In the genomic region with DNA sequence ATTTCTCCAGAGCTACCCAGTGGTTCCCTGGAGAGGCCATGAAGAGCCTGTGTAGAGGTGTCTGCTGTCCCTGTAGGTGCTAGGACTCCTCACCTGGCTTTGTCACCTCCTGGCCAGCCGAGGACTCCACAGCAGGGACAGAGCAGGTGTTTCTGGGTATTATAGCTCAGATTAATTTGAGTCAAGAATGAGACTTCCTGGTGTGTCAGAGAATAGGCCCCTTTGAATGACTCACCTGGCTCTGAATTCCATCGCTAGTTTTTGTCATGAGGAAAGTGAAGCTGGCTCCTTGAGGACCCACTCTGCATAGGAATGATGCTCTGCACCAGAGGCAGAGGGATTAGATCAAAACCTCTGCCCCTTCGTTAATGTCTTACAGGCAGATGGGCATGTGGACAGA, we compare ENCODE assay signal across 26 cellular contexts.
DNase-seq lines count a peak whose midpoint lies in the region; ATAC-seq and TF ChIP-seq lines count a peak whose summit lies in the region.
"Had no signal": no experiment of that assay in that cellular context is flagged by ENCODE, and none has a peak within 500 bp of the region (broad histone marks: within the 10 kb centered on the region; RNA-seq: fewer than 3 reads in every experiment).

No MANE protein-coding gene starts in this region.

- ATAC-seq in T-cell (replicated peaks in 1 of 4): no peak
- ATAC-seq in HG02981 (IDR thresholded peaks at IDR 0.05; ENCODE audit: unreplicated experiment): no peak
- ATAC-seq: activated CD4-positive, alpha-beta T cell treated with anti-CD3 and anti-CD28 coated beads for 36 hours; activated CD8-positive, alpha-beta T cell treated with anti-CD3 and anti-CD28 coated beads, Interleukin-2, amount 10 ng/mL, durations not matched to agents 7 days and 5 days; lower lobe of right lung; mucosa of descending colon; natural killer cell treated with Interleukin-12 subunit alpha and Interleukin-12 subunit beta and Interleukin-15 and Interleukin-18, amount 100 ng/mL, for 72 hours; Panc1 had no signal

- CTCF ChIA-PET in T-cell (lab: Charles Lee): no interaction called here

- peaks cover 11% of the 10 kb centered on the region for H3K4me1 Mint-ChIP-seq in endodermal cell
- no peaks in the 10 kb centered on the region for H3K4me1 Mint-ChIP-seq in T-cell
- H3K4me1 Mint-ChIP-seq: activated CD4-positive, alpha-beta T cell treated with anti-CD3 and anti-CD28 coated beads for 36 hours; activated naive CD8-positive, alpha-beta T cell treated with anti-CD3 and anti-CD28 coated beads for 36 hours had no signal

- no peak overlapping the region for H3K9ac ChIP-seq in endodermal cell (ENCODE audit: extremely low read depth, low read length, poor library complexity, severe bottlenecking)

- H3K27me3 Mint-ChIP-seq in endodermal cell (ENCODE audit: insufficient read depth) (peaks cover 4% of the 10 kb centered on the region), T-cell (peaks cover 3 to 12% of the 10 kb centered on the region in 2 donors)
- H3K27me3 Mint-ChIP-seq: stimulated activated naive CD8-positive, alpha-beta T cell treated with anti-CD3 and anti-CD28 coated beads, Interleukin-15, Interleukin-2, amounts not matched to agents 100 ng/mL and 50 ng/mL, for 24 hours had no signal

- H3K9me3 Mint-ChIP-seq in endodermal cell: no peaks in the 10 kb centered on the region
- H3K9me3 Mint-ChIP-seq in T-cell: no peaks in the 10 kb centered on the region
- H3K9me3 Mint-ChIP-seq: activated naive CD8-positive, alpha-beta T cell treated with anti-CD3 and anti-CD28 coated beads for 36 hours; natural killer cell treated with Interleukin-12 subunit alpha and Interleukin-12 subunit beta and Interleukin-15 and Interleukin-18, amount 100 ng/mL, for 72 hours; stimulated activated naive CD8-positive, alpha-beta T cell treated with anti-CD3 and anti-CD28 coated beads, Interleukin-15, Interleukin-2, amounts not matched to agents 100 ng/mL and 50 ng/mL, for 24 hours had no signal

- H3K4me3 Mint-ChIP-seq in endodermal cell (no peak overlapping the region), T-cell (no peak overlapping the region)
- H3K4me3 Mint-ChIP-seq: activated CD4-positive, alpha-beta T cell treated with anti-CD3 and anti-CD28 coated beads for 36 hours; activated CD8-positive, alpha-beta T cell treated with anti-CD3 and anti-CD28 coated beads, Interleukin-2, amount 10 ng/mL, durations not matched to agents 7 days and 5 days; activated naive CD8-positive, alpha-beta T cell treated with anti-CD3 and anti-CD28 coated beads for 36 hours; natural killer cell treated with Interleukin-12 subunit alpha and Interleukin-12 subunit beta and Interleukin-15 and Interleukin-18, amount 100 ng/mL, for 72 hours; stimulated activated naive CD8-positive, alpha-beta T cell treated with anti-CD3 and anti-CD28 coated beads, Interleukin-15, Interleukin-2, amounts not matched to agents 100 ng/mL and 50 ng/mL, for 24 hours had no signal

- H3K4me1 ChIP-seq in endodermal cell (ENCODE audit: control insufficient read depth, insufficient read depth, low read length) (no peaks in the 10 kb centered on the region), osteoblast (ENCODE audit: insufficient read depth, low read length) (no peaks in the 10 kb centered on the region)
- H3K4me1 ChIP-seq: lower lobe of right lung, uterus had no signal

- H3K4me3 ChIP-seq in H7 (ENCODE audit: insufficient read depth, low read depth, low read length) (no peak overlapping the region), endodermal cell (ENCODE audit: low read length) (no peak overlapping the region), osteoblast (ENCODE audit: insufficient read depth, low read length) (no peak overlapping the region)
- H3K4me3 ChIP-seq: lower lobe of right lung, mucosa of descending colon, thoracic aorta, uterus had no signal

- H3K9me3 ChIP-seq in endodermal cell (ENCODE audit: control insufficient read depth, low read length) (no peaks in the 10 kb centered on the region), osteoblast (ENCODE audit: low read depth, low read length) (no peaks in the 10 kb centered on the region)
- H3K9me3 ChIP-seq: lower lobe of right lung, mucosa of descending colon, thoracic aorta, uterus had no signal

- DNase-seq in H7 (peak; percentile 65), NCI-H345 treated with DMSO at 0.1 percent for 48 hours (lab: John Stamatoyannopoulos, UW; ENCODE audit: unreplicated experiment) (peak; percentile 3), endodermal cell (peak; percentile 55), osteoblast (ENCODE audit: insufficient read length, low spot score, missing footprints) (peak; percentile 71), T-cell (no peak), HK-2 (ENCODE audit: unreplicated experiment) (no peak)
- DNase-seq: activated CD4-positive, alpha-beta T cell treated with anti-CD3 and anti-CD28 coated beads for 36 hours; activated CD8-positive, alpha-beta T cell treated with anti-CD3 and anti-CD28 coated beads, Interleukin-2, amount 10 ng/mL, durations not matched to agents 7 days and 5 days; activated effector memory CD4-positive, alpha-beta T cell treated with Interleukin-2 at 50 U/mL for 16 hours; activated naive CD8-positive, alpha-beta T cell treated with anti-CD3 and anti-CD28 coated beads for 36 hours; activated T-cell treated with anti-CD3 and anti-CD28 coated beads for 4 hours; EL; GOT3; Karpas-422; lower lobe of right lung; mucosa of descending colon; NCI-H187 treated with DMSO at 0.1 percent for 48 hours; NCI-H2171 treated with DMSO at 0.1 percent for 48 hours; NCI-H526; T-helper 2 cell; uterus had no signal

- H3K27me3 ChIP-seq in H7 (ENCODE audit: control insufficient read depth, insufficient read depth, low read length): no peaks in the 10 kb centered on the region
- H3K27me3 ChIP-seq in endodermal cell (ENCODE audit: control insufficient read depth, insufficient read depth, low read length, poor library complexity, severe bottlenecking): peaks cover 6% of the 10 kb centered on the region
- H3K27me3 ChIP-seq in osteoblast (ENCODE audit: insufficient read depth, low read length): no peaks in the 10 kb centered on the region
- H3K27me3 ChIP-seq: uterus had no signal

- POLR2A ChIA-PET in T-cell (lab: Charles Lee): no interaction called here

- no peak for TF ChIP-seq CTCF in endodermal cell (conservative IDR thresholded peaks at IDR 0.05)
- no peak for TF ChIP-seq CTCF in osteoblast (IDR thresholded peaks at IDR 0.05; ENCODE audit: extremely low read depth, low read depth, low read length)

- no peak overlapping the region for H3K4me2 ChIP-seq in osteoblast (ENCODE audit: insufficient read depth, low read length)

- H3K27ac ChIP-seq in endodermal cell (ENCODE audit: low read depth, low read length) (no peak overlapping the region), osteoblast (ENCODE audit: low read depth, low read length) (no peak overlapping the region)
- H3K27ac ChIP-seq: lower lobe of right lung, thoracic aorta, uterus had no signal

- H3K36me3 Mint-ChIP-seq in endodermal cell (ENCODE audit: low read depth): no peaks in the 10 kb centered on the region
- no peaks in the 10 kb centered on the region for H3K36me3 Mint-ChIP-seq in T-cell
- H3K36me3 Mint-ChIP-seq: activated naive CD8-positive, alpha-beta T cell treated with anti-CD3 and anti-CD28 coated beads for 36 hours; natural killer cell treated with Interleukin-12 subunit alpha and Interleukin-12 subunit beta and Interleukin-15 and Interleukin-18, amount 100 ng/mL, for 72 hours had no signal

- H3K27ac Mint-ChIP-seq in endodermal cell: no peak overlapping the region
- H3K27ac Mint-ChIP-seq in T-cell: no peak overlapping the region
- H3K27ac Mint-ChIP-seq: activated CD4-positive, alpha-beta T cell treated with anti-CD3 and anti-CD28 coated beads for 36 hours; activated CD8-positive, alpha-beta T cell treated with anti-CD3 and anti-CD28 coated beads, Interleukin-2, amount 10 ng/mL, durations not matched to agents 7 days and 5 days; activated naive CD8-positive, alpha-beta T cell treated with anti-CD3 and anti-CD28 coated beads for 36 hours; natural killer cell treated with Interleukin-12 subunit alpha and Interleukin-12 subunit beta and Interleukin-15 and Interleukin-18, amount 100 ng/mL, for 72 hours; stimulated activated naive CD8-positive, alpha-beta T cell treated with anti-CD3 and anti-CD28 coated beads, Interleukin-15, Interleukin-2, amounts not matched to agents 100 ng/mL and 50 ng/mL, for 24 hours had no signal

- no peaks in the 10 kb centered on the region for H4K20me1 ChIP-seq in osteoblast (ENCODE audit: insufficient read depth, low read length)

- H2AFZ ChIP-seq in osteoblast (ENCODE audit: low read length): no peak overlapping the region

- H3K36me3 ChIP-seq in H7 (replicated peaks; ENCODE audit: control insufficient read depth, insufficient read depth, low read length): no peaks in the 10 kb centered on the region
- no peaks in the 10 kb centered on the region for H3K36me3 ChIP-seq in endodermal cell (ENCODE audit: control insufficient read depth, insufficient read depth, low read length)
- no peaks in the 10 kb centered on the region for H3K36me3 ChIP-seq in osteoblast (ENCODE audit: insufficient read depth, low read length)
- H3K36me3 ChIP-seq: lower lobe of right lung, thoracic aorta, uterus had no signal

- WGBS in endodermal cell (ENCODE audit: insufficient coverage in 1 of 2, insufficient read length in 1 of 2), 2 experiments: 62 to 75% methylated on average over 1 to 3 of the region's 3 CpGs

- peaks cover 6% of the 10 kb centered on the region for H3K79me2 ChIP-seq in osteoblast (ENCODE audit: insufficient read depth, low read length)

Comparison
In these comparisons a context has a peak if more than half of its experiments do, and no peak if none do; other contexts are left out.
1. DNase-seq: peak in H7 (single experiment), NCI-H345 treated with DMSO at 0.1 percent for 48 hours (single experiment), endodermal cell (single experiment) and osteoblast (single experiment); none in T-cell (0 of 34) and HK-2 (single experiment).